Comparison of ENCODE assay signal across 8 cellular contexts in genomic region chr19:35629332-35629633, GRCh38. TPM values are rescaled to one million over a fixed set of nuclear protein-coding genes. Genes with fewer than 3 reads are reported as not detected.
DNase-seq lines count a peak whose midpoint lies in the region; ATAC-seq and TF ChIP-seq lines count a peak whose summit lies in the region.

No MANE protein-coding gene starts in this region.

- H3K4me3 ChIP-seq in GM12875 (ENCODE audit: low read depth, low read length) = peak overlapping the region; percentile 79
- H3K4me3 ChIP-seq in NB4 (ENCODE audit: low read depth, low read length) = peak overlapping the region; percentile 82
- peak overlapping the region; percentile 100 for H3K4me3 ChIP-seq in epithelial cell of esophagus (ENCODE audit: low read length)
- peak overlapping the region; percentile 85 for H3K4me3 ChIP-seq in trophoblast cell (ENCODE audit: low read depth, low read length)

- no peak overlapping the region for H3K27ac ChIP-seq in trophoblast cell (ENCODE audit: low read depth, low read length)

- TF ChIP-seq CTCF in GM12875 (IDR thresholded peaks at IDR 0.05; ENCODE audit: borderline replicate concordance, insufficient read depth, low read depth, low read length) (no peak), NB4 (IDR thresholded peaks at IDR 0.05; ENCODE audit: low read depth, low read length) (no peak), epithelial cell of esophagus (IDR thresholded peaks at IDR 0.05; ENCODE audit: insufficient read depth, low read depth, low read length, missing control alignments) (no peak)

- H3K27me3 ChIP-seq in trophoblast cell (ENCODE audit: insufficient read depth, low read length) = no peaks in the 10 kb centered on the region

- peak overlapping the region; percentile 46 for H2AFZ ChIP-seq in trophoblast cell (ENCODE audit: insufficient read depth, low read length, poor library complexity)

- no peaks in the 10 kb centered on the region for H3K9me3 ChIP-seq in trophoblast cell (ENCODE audit: insufficient read depth, low read depth, low read length)

- peak overlapping the region; percentile 15 for H2BK12ac ChIP-seq in trophoblast cell (ENCODE audit: low read length)

- H3K4me2 ChIP-seq in trophoblast cell (ENCODE audit: low read length) = peak overlapping the region; percentile 98

- peak overlapping the region; percentile 97 for H3K9ac ChIP-seq in trophoblast cell (ENCODE audit: low read length)

- H4K91ac ChIP-seq in trophoblast cell (ENCODE audit: low read depth, low read length) = peak overlapping the region; percentile 61

- peak overlapping the region; percentile 52 for H3K18ac ChIP-seq in trophoblast cell (ENCODE audit: low read length)

- no peak for ATAC-seq in HG02852 (IDR thresholded peaks at IDR 0.05; ENCODE audit: unreplicated experiment)

- H3K4ac ChIP-seq in trophoblast cell (ENCODE audit: low read depth, low read length) = peak overlapping the region; percentile 81

- peak overlapping the region; percentile 70 for H2AK5ac ChIP-seq in trophoblast cell (ENCODE audit: low read length)

- H3K4me1 ChIP-seq in trophoblast cell (ENCODE audit: control insufficient read depth in 1 of 2, insufficient read depth in 2 of 2, low read length in 2 of 2) = peaks cover 3 to 4% of the 10 kb centered on the region in 2 experiments

- no peak for DNase-seq in NB4 (ENCODE audit: low read depth)
- DNase-seq in epithelial cell of esophagus (ENCODE audit: low read depth) = no peak
- DNase-seq in trophoblast cell = no peak
- no peak for DNase-seq in NCI-H146 treated with DMSO at 0.1 percent for 48 hours (lab: John Stamatoyannopoulos, UW; ENCODE audit: unreplicated experiment)
- DNase-seq in NCI-H524 (lab: John Stamatoyannopoulos, UW) = no peak
- no peak for DNase-seq in NCI-H1694 treated with DMSO at 0.1 percent for 48 hours (lab: John Stamatoyannopoulos, UW)

- peaks cover 6% of the 10 kb centered on the region for H3K79me2 ChIP-seq in trophoblast cell (ENCODE audit: control insufficient read depth, insufficient read depth, low read length, poor library complexity)

- H2BK120ac ChIP-seq in trophoblast cell (ENCODE audit: insufficient read depth, low read length, poor library complexity) = peak overlapping the region; percentile 40

- WGBS in trophoblast cell (ENCODE audit: extremely low coverage, insufficient coverage, insufficient read length) = no CpG with 5 or more reads among the region's 15 CpGs

- no peak overlapping the region for H3K23ac ChIP-seq in trophoblast cell (ENCODE audit: low read length)

- no peak for TF ChIP-seq POLR2A in NB4 (IDR thresholded peaks at IDR 0.05; ENCODE audit: extremely low read depth, insufficient read length)

- peaks cover 2% of the 10 kb centered on the region for H3K79me1 ChIP-seq in trophoblast cell (ENCODE audit: low read length)

- no peak overlapping the region for H2BK5ac ChIP-seq in trophoblast cell (ENCODE audit: low read depth, low read length, poor library complexity)

- H3K14ac ChIP-seq in trophoblast cell (ENCODE audit: low read length) = peak overlapping the region; percentile 56

- H4K12ac ChIP-seq in trophoblast cell (ENCODE audit: low read depth, low read length) = peak overlapping the region; percentile 73

- H4K8ac ChIP-seq in trophoblast cell (ENCODE audit: low read depth, low read length) = peak overlapping the region; percentile 95

- H3K36me3 ChIP-seq in trophoblast cell (ENCODE audit: control insufficient read depth in 1 of 2, insufficient read depth in 2 of 2, low read length in 2 of 2) = peaks cover 36 to 38% of the 10 kb centered on the region in 2 experiments

RNA-seq across cellular contexts. Expression of gene RBM42, which starts 0.4 kb away (rescaled TPM):
- 46.9 and 47.8 TPM in 2 replicates for polyA plus RNA-seq in trophoblast cell (2013)

RNA-seq across cellular contexts. Expression of gene ETV2, which starts 12.3 kb away (rescaled TPM):
- polyA plus RNA-seq in trophoblast cell (2013) = 1.0 and 1.2 TPM in 2 replicates

RNA-seq across cellular contexts. Expression of gene HAUS5, which starts 16.7 kb away (rescaled TPM):
- polyA plus RNA-seq in trophoblast cell (2013) = 9.8 and 9.9 TPM in 2 replicates

RNA-seq across cellular contexts. Expression of gene COX6B1, which starts 18.8 kb away (rescaled TPM):
- 634 and 650 TPM in 2 replicates for polyA plus RNA-seq in trophoblast cell (2013)

RNA-seq across cellular contexts. Expression of gene UPK1A, which starts 37.0 kb away (rescaled TPM):
- 0.16 and 0.17 TPM in 2 replicates for polyA plus RNA-seq in trophoblast cell (2013)
